In genomic region chr3:17941134-17941533, GRCh38 we compare ENCODE assay signal across 20 cellular contexts.
"Had no signal": no experiment of that assay in that cellular context is flagged by ENCODE, and none has a peak within 500 bp of the region (broad histone marks: within the 10 kb centered on the region; RNA-seq: fewer than 3 reads in every experiment).

No MANE protein-coding gene starts in this region.

- H3K4me2 ChIP-seq: SK-N-SH had no signal

- H3K9ac ChIP-seq: SK-N-SH had no signal

- H3K27ac ChIP-seq: RWPE1 had no signal

- DNase-seq: Karpas-422, KBM-7, NCI-H1092, NCI-H1105 treated with DMSO at 0.1 percent for 48 hours, NCI-H1417 treated with DMSO at 0.1 percent for 48 hours, NCI-H146, NCI-H1694 treated with DMSO at 0.1 percent for 48 hours, NCI-H1930, NCI-H2081, NCI-H2107, NCI-H2227 treated with DMSO at 0.1 percent for 48 hours, NCI-H524, NCI-H69, NCI-H774, SHP77, SK-N-SH, SW 1271, T-helper 1 cell had no signal

- H3K9me3 ChIP-seq: SK-N-SH had no signal

- ATAC-seq: Panc1 had no signal
